ENCODE assay signal across 2 cellular contexts in genomic region chr22:46036558-46037408, GRCh38.
TF ChIP-seq lines count a peak whose summit lies in the region.

No MANE protein-coding gene starts in this region.

TF ChIP-seq in HEK293, 187 proteins besides CTCF, POLR2A, EP300 and RAD21 (continued from another document):
- peak; percentile 51; the same call in 1 of the 2 replicates for TF ChIP-seq HIC1 (tag by site-specific recombination; IDR thresholded peaks at IDR 0.05)
- TF ChIP-seq ZNF335 (tag by site-specific recombination; conservative IDR thresholded peaks at IDR 0.05) = 0 out of 2 replicates have a peak, but pooled peaks have one; percentile 27
- no peak for TF ChIP-seq ZNF362 (tag by site-specific recombination; IDR thresholded peaks at IDR 0.05)

TF ChIP-seq in K562, 482 proteins besides CTCF, POLR2A, EP300 and RAD21 (continued from another document):
- peak in 1 of 2 experiments; percentile 7 for TF ChIP-seq E2F6 (IDR thresholded peaks at IDR 0.05; ENCODE audit: borderline replicate concordance in 1 of 2, extremely low read depth in 1 of 2, insufficient read depth in 1 of 2, insufficient read length in 1 of 2, low read depth in 1 of 2, low read length in 1 of 2, poor library complexity in 1 of 2, severe bottlenecking in 1 of 2)
